Comparison of ENCODE assay signal across 12 cellular contexts in the genomic region with DNA sequence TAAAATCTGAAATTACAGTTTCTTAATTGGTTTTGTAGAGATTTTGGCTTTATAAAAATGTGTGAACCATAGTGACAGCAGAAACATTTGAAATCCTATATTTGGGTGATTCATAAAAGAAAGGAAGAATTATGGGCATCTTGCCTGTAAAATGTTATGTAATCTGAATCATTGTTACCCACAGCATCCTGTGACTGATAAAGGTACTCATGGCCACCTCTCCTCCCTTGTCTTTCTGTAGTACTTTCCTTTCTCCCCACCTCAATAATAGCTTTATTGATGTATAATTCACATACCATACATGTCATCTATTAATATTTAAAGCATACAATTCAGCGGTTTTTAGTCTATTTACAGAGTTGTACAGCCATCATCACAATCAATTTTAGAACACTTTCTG. TPM values are rescaled to one million over a fixed set of nuclear protein-coding genes. Genes with fewer than 3 reads are reported as not detected.
"Had no signal": no experiment of that assay in that cellular context is flagged by ENCODE, and none has a peak within 500 bp of the region (broad histone marks: within the 10 kb centered on the region; RNA-seq: fewer than 3 reads in every experiment).

No MANE protein-coding gene starts in this region.

RNA-seq across cellular contexts. Expression of a gene that starts 28.5 kb away (rescaled TPM):
- total RNA-seq: naive thymus-derived CD4-positive, alpha-beta T cell; natural killer cell; neural crest cell; osteocyte; posterior vena cava; pulmonary artery endothelial cell; right atrium auricular region; sciatic nerve; smooth muscle cell; upper lobe of right lung; urinary bladder; uterus had no signal

RNA-seq across cellular contexts. Expression of a gene that starts 30.8 kb away (rescaled TPM):
- total RNA-seq: posterior vena cava, pulmonary artery endothelial cell, right atrium auricular region, smooth muscle cell, urinary bladder had no signal
